In the genomic region with DNA sequence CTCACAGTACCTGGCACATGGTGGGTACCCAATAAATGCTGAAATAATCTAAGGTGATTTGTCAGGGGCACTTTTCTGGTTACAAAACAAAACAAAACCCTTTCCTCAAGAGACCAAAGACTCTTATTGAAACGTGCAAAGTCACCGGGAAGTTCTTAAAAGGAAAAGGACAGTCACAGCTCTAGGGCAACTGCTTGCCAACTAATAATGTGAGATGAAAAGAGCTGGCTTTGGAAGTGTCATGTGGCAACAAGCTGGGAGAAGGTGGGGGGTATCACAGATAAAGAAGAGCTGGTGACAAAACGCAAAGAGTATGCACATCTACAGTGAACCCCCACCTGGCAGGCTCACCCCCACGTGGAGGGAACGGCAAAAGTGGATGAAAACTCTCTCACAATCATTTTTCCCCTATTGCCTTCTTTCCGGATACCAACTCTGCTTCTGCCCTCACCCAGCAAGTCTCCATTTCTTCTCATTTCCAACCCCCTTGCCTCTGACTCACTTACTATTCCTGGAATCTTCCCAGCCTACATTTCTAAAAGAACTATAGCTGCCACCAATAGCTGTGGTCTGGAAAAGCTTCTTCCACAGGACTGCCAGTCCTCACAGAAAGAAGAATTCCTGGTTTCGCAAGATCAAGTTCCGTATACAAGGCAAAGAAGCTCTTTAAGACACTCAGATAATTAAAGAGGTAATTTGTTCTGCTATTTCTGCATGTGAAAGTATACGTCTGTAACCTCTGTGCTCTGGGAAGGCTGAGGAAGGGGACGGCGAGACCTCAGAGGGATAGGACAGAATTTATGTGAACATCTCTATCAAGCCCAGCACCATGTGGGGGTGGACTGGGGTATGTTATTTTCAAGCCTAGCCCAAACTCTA, we compare ENCODE assay signal across 10 cellular contexts. TPM values are rescaled to one million over a fixed set of nuclear protein-coding genes. Genes with fewer than 3 reads are reported as not detected.
DNase-seq lines count a peak whose midpoint lies in the region; ATAC-seq and TF ChIP-seq lines count a peak whose summit lies in the region.
"Had no signal": no experiment of that assay in that cellular context is flagged by ENCODE, and none has a peak within 500 bp of the region (broad histone marks: within the 10 kb centered on the region; RNA-seq: fewer than 3 reads in every experiment).

No MANE protein-coding gene starts in this region.

- H2BK12ac ChIP-seq in H9 (ENCODE audit: insufficient read length, low read depth, low read length): no peak overlapping the region

- DNase-seq in SK-N-MC (ENCODE audit: low read depth, low spot score) (peak; percentile 57), foreskin fibroblast (peak; percentile 91 to 95), psoas muscle (no peak), H9 (no peak), NCI-H345 treated with DMSO at 0.1 percent for 48 hours (lab: John Stamatoyannopoulos, UW; ENCODE audit: unreplicated experiment) (no peak), NCI-H1417 (lab: John Stamatoyannopoulos, UW) (no peak)
- DNase-seq: central memory CD4-positive, alpha-beta T cell; small intestine had no signal

- H4K5ac ChIP-seq in H9 (ENCODE audit: insufficient read length, low read depth, low read length): no peak overlapping the region

- peaks cover 48% of the 10 kb centered on the region for H3K27me3 ChIP-seq in BLaER1
- no peaks in the 10 kb centered on the region for H3K27me3 ChIP-seq in psoas muscle (ENCODE audit: insufficient read depth in 3 of 3, low read length in 2 of 3)
- no peaks in the 10 kb centered on the region for H3K27me3 ChIP-seq in H9 (ENCODE audit: insufficient read depth, low read length)

- H3K4me3 Mint-ChIP-seq in H9: no peak overlapping the region; a peak in 1 of 5 replicates

- H3K27ac Mint-ChIP-seq in H9: no peak overlapping the region

- peaks cover 5 to 50% (median 38%) of the 10 kb centered on the region in 3 experiments; a peak in 6 of 7 replicates for H3K36me3 Mint-ChIP-seq in H9 (ENCODE audit: insufficient read depth in 1 of 3, low read depth in 3 of 3)

- TF ChIP-seq CTCF in foreskin fibroblast (IDR thresholded peaks at IDR 0.05; ENCODE audit: low read depth, low read length): no peak
- TF ChIP-seq CTCF in psoas muscle (IDR thresholded peaks at IDR 0.05): no peak
- TF ChIP-seq CTCF in H9 (conservative IDR thresholded peaks at IDR 0.05): no peak

- H3K4ac ChIP-seq in H9 (ENCODE audit: low read depth, low read length): no peak overlapping the region

- H2AK5ac ChIP-seq in H9 (ENCODE audit: insufficient read length, low read length): no peak overlapping the region

- no peak overlapping the region for H3T11ph ChIP-seq in H9 (ENCODE audit: low read length)

- no peak overlapping the region for H2BK20ac ChIP-seq in H9 (ENCODE audit: low read depth, low read length, poor library complexity, severe bottlenecking)

- no peaks in the 10 kb centered on the region for H3K4me1 Mint-ChIP-seq in H9

- H3K14ac ChIP-seq in H9 (ENCODE audit: insufficient read depth, low read length): no peak overlapping the region

- H3K36me3 ChIP-seq in BLaER1: peaks cover 65% of the 10 kb centered on the region
- peaks cover 33% of the 10 kb centered on the region for H3K36me3 ChIP-seq in SK-N-MC (ENCODE audit: insufficient read depth, low read length)
- peaks cover 0 to 64% of the 10 kb centered on the region in 2 donors for H3K36me3 ChIP-seq in psoas muscle (ENCODE audit: insufficient read depth in 1 of 2, low read depth in 1 of 2)

- H4K8ac ChIP-seq in H9 (replicated peaks; ENCODE audit: insufficient read length, low read depth, low read length): no peak overlapping the region

- intact Hi-C loops in psoas muscle (cut with DNase I): no loop called here

- H3K9ac ChIP-seq in BLaER1 (no peak overlapping the region), SK-N-MC (ENCODE audit: insufficient read length) (peak overlapping the region; percentile 43), H9 (ENCODE audit: extremely low read depth, insufficient read length, low read length) (no peak overlapping the region)

- H3K9me3 ChIP-seq in BLaER1: no peaks in the 10 kb centered on the region
- no peaks in the 10 kb centered on the region for H3K9me3 ChIP-seq in SK-N-MC (ENCODE audit: low read depth, low read length)
- H3K9me3 ChIP-seq in psoas muscle: no peaks in the 10 kb centered on the region
- H3K9me3 ChIP-seq in H9 (ENCODE audit: control insufficient read depth, low read depth, low read length): no peaks in the 10 kb centered on the region

- H3K79me1 ChIP-seq in H9 (ENCODE audit: insufficient read depth, low read depth, low read length, poor library complexity, severe bottlenecking): no peaks in the 10 kb centered on the region

- H4K91ac ChIP-seq in H9 (ENCODE audit: insufficient read length, low read depth, low read length): no peak overlapping the region

- 55 to 66% (median 61%) methylated on average over 11 of the region's 11 CpGs for WGBS in psoas muscle, 3 donors
- WGBS in H9 (ENCODE audit: extremely low coverage, insufficient read length, low lambda C conversion rate): no CpG with 5 or more reads among the region's 11 CpGs

- H3K23ac ChIP-seq in H9 (ENCODE audit: insufficient read length, low read depth, low read length): no peak overlapping the region

- H4K20me1 ChIP-seq in BLaER1 (peaks cover 93% of the 10 kb centered on the region), H9 (ENCODE audit: control insufficient read depth, insufficient read depth, insufficient read length) (no peaks in the 10 kb centered on the region)

- H3K23me2 ChIP-seq in H9 (ENCODE audit: insufficient read length, low read depth, low read length, poor library complexity, severe bottlenecking): no peaks in the 10 kb centered on the region

- no peak overlapping the region for H2AFZ ChIP-seq in H9 (ENCODE audit: low read length)

- no peak overlapping the region for H3K4me3 ChIP-seq in BLaER1
- H3K4me3 ChIP-seq in SK-N-MC: peak overlapping the region; percentile 47
- H3K4me3 ChIP-seq in foreskin fibroblast (ENCODE audit: low read depth in 1 of 2, low read length in 2 of 2): peak overlapping the region; percentile 16 to 32
- peak overlapping the region; percentile 35 for H3K4me3 ChIP-seq in psoas muscle

- H3K56ac ChIP-seq in H9 (ENCODE audit: insufficient read length, low read depth, low read length): no peak overlapping the region

- no peak overlapping the region for H3K18ac ChIP-seq in H9 (ENCODE audit: insufficient read length, low read depth, low read length)

- ATAC-seq in psoas muscle (peak; percentile 90 to 93 (median 92)), GM21390 (IDR thresholded peaks at IDR 0.05; ENCODE audit: unreplicated experiment) (no peak)

- H3K4me2 ChIP-seq in BLaER1 (peak overlapping the region; percentile 70), H9 (ENCODE audit: insufficient read depth, insufficient read length, low read length) (no peak overlapping the region)

- no peak overlapping the region for H2BK15ac ChIP-seq in H9 (ENCODE audit: low read depth, low read length)

- H3K79me2 ChIP-seq in H9 (ENCODE audit: insufficient read depth, low read length): no peaks in the 10 kb centered on the region

- H3K4me1 ChIP-seq in BLaER1: peaks cover 31% of the 10 kb centered on the region
- peaks cover 25% of the 10 kb centered on the region for H3K4me1 ChIP-seq in psoas muscle
- no peaks in the 10 kb centered on the region for H3K4me1 ChIP-seq in H9 (ENCODE audit: insufficient read depth, low read length)

- H3K27ac ChIP-seq in BLaER1: no peak overlapping the region
- H3K27ac ChIP-seq in SK-N-MC: peak overlapping the region; percentile 93
- peak overlapping the region; percentile 87 for H3K27ac ChIP-seq in psoas muscle
- no peak overlapping the region for H3K27ac ChIP-seq in H9 (ENCODE audit: insufficient read length, low read depth, low read length)

- no peak overlapping the region for H2BK120ac ChIP-seq in H9 (ENCODE audit: low read depth, low read length, poor library complexity, severe bottlenecking)

- no peaks in the 10 kb centered on the region for H3K9me3 Mint-ChIP-seq in H9

- no peaks in the 10 kb centered on the region for H3K27me3 Mint-ChIP-seq in H9 (ENCODE audit: low read depth)

- no peak overlapping the region for H2BK5ac ChIP-seq in H9 (ENCODE audit: insufficient read length, low read length)

RNA-seq across cellular contexts. Expression of a gene that starts 21.8 kb away (rescaled TPM):
- 1 to 10 TPM; 2.6 to 3.9 (median 3.4) TPM for total RNA-seq in psoas muscle
- 1 to 10 TPM; 1.5 to 3.5 (median 2.4) TPM for polyA plus RNA-seq in psoas muscle
- total RNA-seq in H9 (2021): 3.5 and 3.6 TPM in 2 replicates

RNA-seq across cellular contexts. Expression of a gene that starts 57.3 kb away (rescaled TPM):
- total RNA-seq in psoas muscle: 10 to 100 TPM; 40.6 to 61.0 (median 46.6) TPM
- 10 to 100 TPM; 18.0 to 74.3 (median 26.6) TPM for polyA plus RNA-seq in psoas muscle
- total RNA-seq in H9 (2021): 33.9 and 38.5 TPM in 2 replicates

Comparison
In these comparisons a context has a peak if more than half of its experiments do, and no peak if none do; other contexts are left out.
1. H3K27ac ChIP-seq: peak in SK-N-MC (single experiment) and psoas muscle (single experiment); none in BLaER1 (single experiment) and H9 (single experiment).
2. DNase-seq: peak in SK-N-MC (single experiment) and foreskin fibroblast (2 of 2); none in psoas muscle (0 of 2), H9 (single experiment), NCI-H345 treated with DMSO at 0.1 percent for 48 hours (single experiment) and NCI-H1417 (0 of 3).